13 cellular contexts compared by ENCODE assay signal in genomic region chr1:3886106-3886670, GRCh38.
"Had no signal": no experiment of that assay in that cellular context is flagged by ENCODE, and none has a peak within 500 bp of the region (broad histone marks: within the 10 kb centered on the region; RNA-seq: fewer than 3 reads in every experiment).

No MANE protein-coding gene starts in this region.

- H3K27me3 Mint-ChIP-seq: effector memory CD8-positive, alpha-beta T cell; naive thymus-derived CD4-positive, alpha-beta T cell; stimulated activated naive B cell treated with anti-CD40 and anti-IgM and Interleukin-4, amounts not matched to agents 10 μg/mL and 1 μg/mL and 100 μg/mL, for 72 hours had no signal

- H3K4me3 ChIP-seq: breast epithelium, esophagus squamous epithelium, heart right ventricle, sigmoid colon, tibial artery had no signal

- H3K27me3 ChIP-seq: breast epithelium, esophagus squamous epithelium, heart right ventricle, sigmoid colon, tibial artery had no signal

- H3K27ac Mint-ChIP-seq: effector memory CD8-positive, alpha-beta T cell; T-helper 1 cell treated with Interleukin-12 subunit alpha and Interleukin-12 subunit beta and Interleukin-4 antibody, amounts not matched to agents 30 μg/mL and 1 μg/mL, for 36 hours had no signal

- H3K9me3 Mint-ChIP-seq: effector memory CD8-positive, alpha-beta T cell; naive thymus-derived CD4-positive, alpha-beta T cell; stimulated activated naive B cell treated with anti-CD40 and anti-IgM and Interleukin-4, amounts not matched to agents 10 μg/mL and 1 μg/mL and 100 μg/mL, for 72 hours; T-helper 1 cell treated with Interleukin-12 subunit alpha and Interleukin-12 subunit beta and Interleukin-4 antibody, amounts not matched to agents 30 μg/mL and 1 μg/mL, for 36 hours had no signal

- DNase-seq: activated naive CD4-positive, alpha-beta T cell treated with Interleukin-2 at 50 U/mL for 16 hours; effector memory CD8-positive, alpha-beta T cell; esophagus squamous epithelium; heart right ventricle; left ventricle myocardium superior; mesenchymal stem cell; naive thymus-derived CD4-positive, alpha-beta T cell; sigmoid colon; stimulated activated naive B cell treated with anti-CD40 and anti-IgM and Interleukin-4, amounts not matched to agents 10 μg/mL and 1 μg/mL and 100 μg/mL, for 72 hours; tibial artery had no signal

- H3K36me3 ChIP-seq: breast epithelium had no signal

- H3K4me1 ChIP-seq: breast epithelium, sigmoid colon, tibial artery had no signal

- H3K27ac ChIP-seq: breast epithelium, esophagus squamous epithelium, heart right ventricle, sigmoid colon, tibial artery had no signal

- H3K4me3 Mint-ChIP-seq: effector memory CD8-positive, alpha-beta T cell; naive thymus-derived CD4-positive, alpha-beta T cell; stimulated activated naive B cell treated with anti-CD40 and anti-IgM and Interleukin-4, amounts not matched to agents 10 μg/mL and 1 μg/mL and 100 μg/mL, for 72 hours; T-helper 1 cell treated with Interleukin-12 subunit alpha and Interleukin-12 subunit beta and Interleukin-4 antibody, amounts not matched to agents 30 μg/mL and 1 μg/mL, for 36 hours had no signal

- ATAC-seq: activated CD4-positive, CD25-positive, alpha-beta regulatory T cell treated with anti-CD3 and anti-CD28 coated beads, Interleukin-2, amount 50 U/mL, for 24 hours; effector memory CD8-positive, alpha-beta T cell; left ventricle myocardium superior; naive thymus-derived CD4-positive, alpha-beta T cell; stimulated activated naive B cell treated with anti-CD40 and anti-IgM and Interleukin-4, amounts not matched to agents 10 μg/mL and 1 μg/mL and 100 μg/mL, for 72 hours had no signal

- H3K9me3 ChIP-seq: breast epithelium, esophagus squamous epithelium, heart right ventricle, sigmoid colon, tibial artery had no signal
